12 cellular contexts compared by ENCODE assay signal in the genomic region with DNA sequence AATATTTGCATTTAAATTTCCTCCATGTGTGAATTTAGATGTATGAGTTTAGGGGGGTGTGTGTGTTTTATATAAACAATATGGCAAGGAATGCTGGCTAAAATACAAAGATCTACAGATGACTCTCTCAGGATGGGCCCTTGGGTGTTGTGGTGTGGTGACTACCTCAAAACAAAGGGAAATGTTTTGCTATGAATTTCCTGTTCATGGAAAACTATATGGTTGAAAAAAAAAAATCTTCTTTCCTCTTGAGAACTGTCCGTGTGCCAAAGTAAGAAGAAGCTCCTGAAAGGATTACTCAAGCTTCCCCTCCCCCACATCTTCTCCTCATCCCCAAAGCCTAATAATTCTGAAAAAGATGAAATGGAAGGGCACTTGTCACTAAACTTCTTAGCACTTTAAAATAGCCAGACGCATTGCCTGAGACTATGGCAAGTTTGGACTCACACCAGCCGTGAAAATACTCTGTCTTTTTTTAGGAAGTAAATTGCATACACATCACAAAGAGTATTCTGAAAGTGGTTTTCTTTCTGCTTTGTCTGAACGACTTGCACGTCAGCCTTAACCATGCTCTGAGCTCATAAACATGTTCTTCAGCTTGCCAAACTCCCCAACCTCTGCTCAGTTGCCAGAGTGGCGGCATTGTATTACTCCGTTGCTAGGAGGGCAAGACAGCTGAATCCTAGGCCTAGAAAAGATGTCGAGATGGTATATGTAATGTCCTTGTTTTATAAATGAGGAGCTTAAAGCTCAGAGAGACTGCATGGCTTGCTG.
DNase-seq lines count a peak whose midpoint lies in the region; ATAC-seq, FAIRE-seq and TF ChIP-seq lines count a peak whose summit lies in the region.
"Had no signal": no experiment of that assay in that cellular context is flagged by ENCODE, and none has a peak within 500 bp of the region (broad histone marks: within the 10 kb centered on the region; RNA-seq: fewer than 3 reads in every experiment).

No MANE protein-coding gene starts in this region.

- H3K36me3 ChIP-seq in BLaER1 (no peaks in the 10 kb centered on the region), pancreas (no peaks in the 10 kb centered on the region), thyroid gland (no peaks in the 10 kb centered on the region)

- H3K4me1 Mint-ChIP-seq in activated CD8-positive, alpha-beta T cell treated with anti-CD3 and anti-CD28 coated beads, Interleukin-2, amount 10 ng/mL, durations not matched to agents 7 days and 5 days (ENCODE audit: low read depth), result no peaks in the 10 kb centered on the region

- intact Hi-C loops in pancreas (cut with DNase I) (no loop called here), thyroid gland (cut with DNase I) (no loop called here)

- TF ChIP-seq CTCF in fibroblast of the aortic adventitia (IDR thresholded peaks at IDR 0.05; ENCODE audit: insufficient read depth, low read length), result no peak
- no peak for TF ChIP-seq CTCF in pancreas (IDR thresholded peaks at IDR 0.05)
- TF ChIP-seq CTCF in thyroid gland (IDR thresholded peaks at IDR 0.05), result no peak

- no peaks in the 10 kb centered on the region for H3K36me3 Mint-ChIP-seq in activated CD8-positive, alpha-beta T cell treated with anti-CD3 and anti-CD28 coated beads, Interleukin-2, amount 10 ng/mL, durations not matched to agents 7 days and 5 days (ENCODE audit: low read depth)
- H3K36me3 Mint-ChIP-seq: activated naive CD4-positive, alpha-beta T cell treated with anti-CD3 and anti-CD28 coated beads, Interleukin-2, amount 50 U/mL, for 72 hours; IgD-negative memory B cell had no signal

- H3K4me3 Mint-ChIP-seq in activated CD8-positive, alpha-beta T cell treated with anti-CD3 and anti-CD28 coated beads, Interleukin-2, amount 10 ng/mL, durations not matched to agents 7 days and 5 days, result no peak overlapping the region
- H3K4me3 Mint-ChIP-seq: IgD-negative memory B cell had no signal

- no peak overlapping the region for H3K4me3 ChIP-seq in BLaER1
- H3K4me3 ChIP-seq in fibroblast of the aortic adventitia (ENCODE audit: low read depth, low read length), result no peak overlapping the region
- H3K4me3 ChIP-seq in pancreas, result no peak overlapping the region
- H3K4me3 ChIP-seq in thyroid gland (replicated peaks in 1 of 3), result no peak overlapping the region

- CTCF ChIA-PET in activated CD8-positive, alpha-beta T cell treated with anti-CD3 and anti-CD28 coated beads, Interleukin-2, amount 10 ng/mL, durations not matched to agents 7 days and 5 days (lab: Charles Lee), result interaction anchor here (1.5 kb wide), 1 partner anchor 15 kb away, joined by 5 read pairs; no protein-coding TSS in a partner anchor

- peaks cover 5% of the 10 kb centered on the region for H3K27me3 Mint-ChIP-seq in activated CD8-positive, alpha-beta T cell treated with anti-CD3 and anti-CD28 coated beads, Interleukin-2, amount 10 ng/mL, durations not matched to agents 7 days and 5 days (ENCODE audit: low read depth)

- H3K4me1 ChIP-seq in BLaER1, result peaks cover 40% of the 10 kb centered on the region
- peaks cover 12 to 25% (median 15%) of the 10 kb centered on the region in 3 donors for H3K4me1 ChIP-seq in pancreas
- peaks cover 10 to 19% of the 10 kb centered on the region in 2 donors for H3K4me1 ChIP-seq in thyroid gland

- H3K27ac Mint-ChIP-seq in activated CD8-positive, alpha-beta T cell treated with anti-CD3 and anti-CD28 coated beads, Interleukin-2, amount 10 ng/mL, durations not matched to agents 7 days and 5 days, result no peak overlapping the region
- H3K27ac Mint-ChIP-seq: activated naive CD4-positive, alpha-beta T cell treated with anti-CD3 and anti-CD28 coated beads, Interleukin-2, amount 50 U/mL, for 72 hours; IgD-negative memory B cell had no signal

- TF ChIP-seq POLR2A in thyroid gland (IDR thresholded peaks at IDR 0.05), result no peak

- H3K9me3 ChIP-seq in BLaER1, result no peaks in the 10 kb centered on the region
- no peaks in the 10 kb centered on the region for H3K9me3 ChIP-seq in pancreas
- no peaks in the 10 kb centered on the region for H3K9me3 ChIP-seq in thyroid gland

- FAIRE-seq in pancreas (lab: Jason Lieb, UNC), result peak; percentile 45
- FAIRE-seq: D721Med had no signal

- peak overlapping the region; percentile 47 for H3K4me2 ChIP-seq in BLaER1

- H3K27ac ChIP-seq in BLaER1 (no peak overlapping the region), pancreas (no peak overlapping the region), thyroid gland (no peak overlapping the region)

- no peaks in the 10 kb centered on the region for H3K9me3 Mint-ChIP-seq in activated CD8-positive, alpha-beta T cell treated with anti-CD3 and anti-CD28 coated beads, Interleukin-2, amount 10 ng/mL, durations not matched to agents 7 days and 5 days (ENCODE audit: insufficient read depth)
- H3K9me3 Mint-ChIP-seq: activated naive CD4-positive, alpha-beta T cell treated with anti-CD3 and anti-CD28 coated beads, Interleukin-2, amount 50 U/mL, for 72 hours had no signal

- DNase-seq in NOMO-1 (lab: John Stamatoyannopoulos, UW; ENCODE audit: unreplicated experiment in 2 of 2) (peak; percentile 56 to 58), fibroblast of the aortic adventitia (ENCODE audit: low read depth) (peak; percentile 84), pancreas (no peak), thyroid gland (no peak)
- DNase-seq in activated CD8-positive, alpha-beta T cell treated with anti-CD3 and anti-CD28 coated beads, Interleukin-2, amount 10 ng/mL, durations not matched to agents 7 days and 5 days, result no peak
- DNase-seq: activated CD4-positive, CD25-positive, alpha-beta regulatory T cell treated with anti-CD3 and anti-CD28 coated beads, Interleukin-2, amount 50 U/mL, for 72 hours had no signal

- H3K27me3 ChIP-seq in BLaER1, result no peaks in the 10 kb centered on the region
- no peaks in the 10 kb centered on the region for H3K27me3 ChIP-seq in pancreas
- H3K27me3 ChIP-seq in thyroid gland, result no peaks in the 10 kb centered on the region

- H4K20me1 ChIP-seq in BLaER1, result no peaks in the 10 kb centered on the region

- ATAC-seq in pancreas (peak in 1 of 4 donors; percentile 55), HG02763 (IDR thresholded peaks at IDR 0.05; ENCODE audit: unreplicated experiment) (no peak), GM19397 (IDR thresholded peaks at IDR 0.05; ENCODE audit: unreplicated experiment) (no peak)
- ATAC-seq in activated CD8-positive, alpha-beta T cell treated with anti-CD3 and anti-CD28 coated beads, Interleukin-2, amount 10 ng/mL, durations not matched to agents 7 days and 5 days, result no peak
- ATAC-seq: activated naive CD4-positive, alpha-beta T cell treated with anti-CD3 and anti-CD28 coated beads, Interleukin-2, amount 50 U/mL, for 72 hours had no signal

- WGBS in pancreas, 2 donors, result 77 to 85% methylated on average over 8 of the region's 8 CpGs
- 57 to 70% methylated on average over 8 of the region's 8 CpGs for WGBS in thyroid gland, 2 donors

- POLR2A ChIA-PET in activated CD8-positive, alpha-beta T cell treated with anti-CD3 and anti-CD28 coated beads, Interleukin-2, amount 10 ng/mL, durations not matched to agents 7 days and 5 days (lab: Charles Lee), result no interaction called here

- H3K9ac ChIP-seq in BLaER1, result no peak overlapping the region

Comparison
In these comparisons a context has a peak if more than half of its experiments do, and no peak if none do; other contexts are left out.
1. DNase-seq: peak in NOMO-1 (2 of 2) and fibroblast of the aortic adventitia (single experiment); none in pancreas (0 of 6), thyroid gland (0 of 2) and activated CD8-positive, alpha-beta T cell treated with anti-CD3 and anti-CD28 coated beads, Interleukin-2, amount 10 ng/mL, durations not matched to agents 7 days and 5 days (single experiment).